17 cellular contexts compared by ENCODE assay signal in genomic region chr7:90850516-90850915, GRCh38.
"Had no signal": no experiment of that assay in that cellular context is flagged by ENCODE, and none has a peak within 500 bp of the region (broad histone marks: within the 10 kb centered on the region; RNA-seq: fewer than 3 reads in every experiment).

No MANE protein-coding gene starts in this region.

- DNase-seq: activated CD4-positive, alpha-beta T cell treated with anti-CD3 and anti-CD28 coated beads for 1 hour; activated CD4-positive, alpha-beta T cell treated with anti-CD3 and anti-CD28 coated beads, Interleukin-2, amount 50 U/mL, for 4 hours; activated naive CD4-positive, alpha-beta T cell treated with anti-CD3 and anti-CD28 coated beads, Interleukin-2, amount 50 U/mL, for 16 hours; dermis blood vessel endothelial cell; effector memory CD8-positive, alpha-beta T cell; heart left ventricle; left colon; lower lobe of right lung; naive B cell; stimulated activated CD4-positive, alpha-beta T cell treated with anti-CD3 and anti-CD28 coated beads, Interleukin-4, amount 100 ng/mL, for 1 hour; stimulated activated naive CD4-positive, alpha-beta T cell; substantia nigra had no signal

- H3K36me3 ChIP-seq: heart left ventricle, lower lobe of right lung, neutrophil, tibial nerve, vagina had no signal

- H3K4me1 ChIP-seq: lower lobe of right lung, tibial nerve, vagina had no signal

- H3K27ac Mint-ChIP-seq: activated T-helper 2 cell treated with anti-CD3 and anti-CD28 coated beads, Interferon-gamma antibody, Interleukin-2, Interleukin-4, amounts not matched to agents 10 μg/mL and 5 μg/mL and 100 μg/mL, durations not matched to agents 14 hours and 24 hours and 36 hours; effector memory CD8-positive, alpha-beta T cell had no signal

- H3K27me3 Mint-ChIP-seq: effector memory CD8-positive, alpha-beta T cell; naive B cell had no signal

- H3K27me3 ChIP-seq: heart left ventricle, neutrophil, tibial nerve, vagina had no signal

- H3K27ac ChIP-seq: epithelial cell of prostate, heart left ventricle, lower lobe of right lung, neutrophil, tibial nerve, vagina had no signal

- H3K4me3 ChIP-seq: heart left ventricle, lower lobe of right lung, tibial nerve, vagina had no signal

- ATAC-seq: effector memory CD8-positive, alpha-beta T cell; heart left ventricle; left colon; lower lobe of right lung had no signal

- H3K9me3 Mint-ChIP-seq: activated T-helper 2 cell treated with anti-CD3 and anti-CD28 coated beads, Interferon-gamma antibody, Interleukin-2, Interleukin-4, amounts not matched to agents 10 μg/mL and 5 μg/mL and 100 μg/mL, durations not matched to agents 14 hours and 24 hours and 36 hours; naive B cell had no signal

- H3K9me3 ChIP-seq: heart left ventricle, lower lobe of right lung, neutrophil, tibial nerve, vagina had no signal

- H3K4me3 Mint-ChIP-seq: effector memory CD8-positive, alpha-beta T cell; naive B cell had no signal
